Comparison of ENCODE assay signal across 1 cellular context in the genomic region with DNA sequence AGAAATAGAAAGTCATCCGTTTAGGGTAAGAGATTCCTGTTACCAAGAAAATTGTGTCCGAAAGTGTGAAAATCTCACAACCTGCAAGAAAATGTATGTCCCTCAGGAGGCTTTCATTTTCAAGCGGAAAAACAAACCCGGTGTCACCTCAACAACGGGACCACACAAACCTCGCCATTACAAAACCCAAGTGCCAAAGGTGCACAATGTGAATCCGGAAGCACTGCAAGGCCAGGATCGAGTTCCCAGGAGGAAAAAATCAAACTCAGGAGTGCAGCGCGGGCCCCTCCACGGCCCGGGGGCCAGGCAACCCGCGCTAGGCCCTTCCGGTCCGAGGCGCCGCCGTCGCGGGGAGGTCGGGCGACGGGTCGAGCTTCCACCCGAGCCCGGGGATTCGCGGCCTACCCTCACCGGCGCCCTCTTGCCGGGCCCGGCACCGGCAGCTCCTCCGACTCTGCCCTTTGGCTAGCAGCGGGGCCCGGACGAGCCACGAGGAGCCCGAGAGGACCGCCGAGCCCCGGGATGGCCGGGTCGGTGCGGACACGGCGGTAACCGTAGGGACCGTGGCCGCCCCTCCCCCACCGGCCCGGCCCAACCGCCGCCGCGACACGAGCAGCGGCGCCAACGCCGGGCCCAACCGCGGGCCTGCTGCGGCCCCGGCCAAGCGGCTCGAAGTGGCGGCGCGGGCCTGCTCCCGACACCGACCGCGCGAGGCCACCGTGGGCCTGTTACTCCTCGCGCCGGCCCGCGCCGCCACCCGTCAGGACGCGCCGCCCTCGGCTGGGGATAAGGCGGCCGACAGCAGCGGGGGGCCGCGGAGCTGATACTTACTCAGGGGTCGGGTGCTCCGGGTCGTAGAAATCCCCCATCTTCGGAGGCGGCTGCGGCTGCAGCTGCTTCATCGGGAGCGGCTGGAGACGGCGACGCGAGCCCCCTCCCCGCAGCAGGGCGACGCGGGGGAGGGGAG.
TF ChIP-seq lines count a peak whose summit lies in the region.

No MANE protein-coding gene starts in this region.

TF ChIP-seq in H1, 55 proteins besides CTCF, POLR2A, EP300 and RAD21 (continued from another document):
- TF ChIP-seq, protein P1, sequence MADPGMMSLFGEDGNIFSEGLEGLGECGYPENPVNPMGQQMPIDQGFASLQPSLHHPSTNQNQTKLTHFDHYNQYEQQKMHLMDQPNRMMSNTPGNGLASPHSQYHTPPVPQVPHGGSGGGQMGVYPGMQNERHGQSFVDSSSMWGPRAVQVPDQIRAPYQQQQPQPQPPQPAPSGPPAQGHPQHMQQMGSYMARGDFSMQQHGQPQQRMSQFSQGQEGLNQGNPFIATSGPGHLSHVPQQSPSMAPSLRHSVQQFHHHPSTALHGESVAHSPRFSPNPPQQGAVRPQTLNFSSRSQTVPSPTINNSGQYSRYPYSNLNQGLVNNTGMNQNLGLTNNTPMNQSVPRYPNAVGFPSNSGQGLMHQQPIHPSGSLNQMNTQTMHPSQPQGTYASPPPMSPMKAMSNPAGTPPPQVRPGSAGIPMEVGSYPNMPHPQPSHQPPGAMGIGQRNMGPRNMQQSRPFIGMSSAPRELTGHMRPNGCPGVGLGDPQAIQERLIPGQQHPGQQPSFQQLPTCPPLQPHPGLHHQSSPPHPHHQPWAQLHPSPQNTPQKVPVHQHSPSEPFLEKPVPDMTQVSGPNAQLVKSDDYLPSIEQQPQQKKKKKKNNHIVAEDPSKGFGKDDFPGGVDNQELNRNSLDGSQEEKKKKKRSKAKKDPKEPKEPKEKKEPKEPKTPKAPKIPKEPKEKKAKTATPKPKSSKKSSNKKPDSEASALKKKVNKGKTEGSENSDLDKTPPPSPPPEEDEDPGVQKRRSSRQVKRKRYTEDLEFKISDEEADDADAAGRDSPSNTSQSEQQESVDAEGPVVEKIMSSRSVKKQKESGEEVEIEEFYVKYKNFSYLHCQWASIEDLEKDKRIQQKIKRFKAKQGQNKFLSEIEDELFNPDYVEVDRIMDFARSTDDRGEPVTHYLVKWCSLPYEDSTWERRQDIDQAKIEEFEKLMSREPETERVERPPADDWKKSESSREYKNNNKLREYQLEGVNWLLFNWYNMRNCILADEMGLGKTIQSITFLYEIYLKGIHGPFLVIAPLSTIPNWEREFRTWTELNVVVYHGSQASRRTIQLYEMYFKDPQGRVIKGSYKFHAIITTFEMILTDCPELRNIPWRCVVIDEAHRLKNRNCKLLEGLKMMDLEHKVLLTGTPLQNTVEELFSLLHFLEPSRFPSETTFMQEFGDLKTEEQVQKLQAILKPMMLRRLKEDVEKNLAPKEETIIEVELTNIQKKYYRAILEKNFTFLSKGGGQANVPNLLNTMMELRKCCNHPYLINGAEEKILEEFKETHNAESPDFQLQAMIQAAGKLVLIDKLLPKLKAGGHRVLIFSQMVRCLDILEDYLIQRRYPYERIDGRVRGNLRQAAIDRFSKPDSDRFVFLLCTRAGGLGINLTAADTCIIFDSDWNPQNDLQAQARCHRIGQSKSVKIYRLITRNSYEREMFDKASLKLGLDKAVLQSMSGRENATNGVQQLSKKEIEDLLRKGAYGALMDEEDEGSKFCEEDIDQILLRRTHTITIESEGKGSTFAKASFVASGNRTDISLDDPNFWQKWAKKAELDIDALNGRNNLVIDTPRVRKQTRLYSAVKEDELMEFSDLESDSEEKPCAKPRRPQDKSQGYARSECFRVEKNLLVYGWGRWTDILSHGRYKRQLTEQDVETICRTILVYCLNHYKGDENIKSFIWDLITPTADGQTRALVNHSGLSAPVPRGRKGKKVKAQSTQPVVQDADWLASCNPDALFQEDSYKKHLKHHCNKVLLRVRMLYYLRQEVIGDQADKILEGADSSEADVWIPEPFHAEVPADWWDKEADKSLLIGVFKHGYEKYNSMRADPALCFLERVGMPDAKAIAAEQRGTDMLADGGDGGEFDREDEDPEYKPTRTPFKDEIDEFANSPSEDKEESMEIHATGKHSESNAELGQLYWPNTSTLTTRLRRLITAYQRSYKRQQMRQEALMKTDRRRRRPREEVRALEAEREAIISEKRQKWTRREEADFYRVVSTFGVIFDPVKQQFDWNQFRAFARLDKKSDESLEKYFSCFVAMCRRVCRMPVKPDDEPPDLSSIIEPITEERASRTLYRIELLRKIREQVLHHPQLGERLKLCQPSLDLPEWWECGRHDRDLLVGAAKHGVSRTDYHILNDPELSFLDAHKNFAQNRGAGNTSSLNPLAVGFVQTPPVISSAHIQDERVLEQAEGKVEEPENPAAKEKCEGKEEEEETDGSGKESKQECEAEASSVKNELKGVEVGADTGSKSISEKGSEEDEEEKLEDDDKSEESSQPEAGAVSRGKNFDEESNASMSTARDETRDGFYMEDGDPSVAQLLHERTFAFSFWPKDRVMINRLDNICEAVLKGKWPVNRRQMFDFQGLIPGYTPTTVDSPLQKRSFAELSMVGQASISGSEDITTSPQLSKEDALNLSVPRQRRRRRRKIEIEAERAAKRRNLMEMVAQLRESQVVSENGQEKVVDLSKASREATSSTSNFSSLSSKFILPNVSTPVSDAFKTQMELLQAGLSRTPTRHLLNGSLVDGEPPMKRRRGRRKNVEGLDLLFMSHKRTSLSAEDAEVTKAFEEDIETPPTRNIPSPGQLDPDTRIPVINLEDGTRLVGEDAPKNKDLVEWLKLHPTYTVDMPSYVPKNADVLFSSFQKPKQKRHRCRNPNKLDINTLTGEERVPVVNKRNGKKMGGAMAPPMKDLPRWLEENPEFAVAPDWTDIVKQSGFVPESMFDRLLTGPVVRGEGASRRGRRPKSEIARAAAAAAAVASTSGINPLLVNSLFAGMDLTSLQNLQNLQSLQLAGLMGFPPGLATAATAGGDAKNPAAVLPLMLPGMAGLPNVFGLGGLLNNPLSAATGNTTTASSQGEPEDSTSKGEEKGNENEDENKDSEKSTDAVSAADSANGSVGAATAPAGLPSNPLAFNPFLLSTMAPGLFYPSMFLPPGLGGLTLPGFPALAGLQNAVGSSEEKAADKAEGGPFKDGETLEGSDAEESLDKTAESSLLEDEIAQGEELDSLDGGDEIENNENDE (IDR thresholded peaks at IDR 0.05; ENCODE audit: insufficient replicate concordance, low read length): no peak
- no peak for TF ChIP-seq KDM4A (IDR thresholded peaks at IDR 0.05; ENCODE audit: low read depth, low read length, severe bottlenecking)
- TF ChIP-seq NRF1 (IDR thresholded peaks at IDR 0.05; ENCODE audit: low read depth, low read length): no peak
- TF ChIP-seq FOSL1 (IDR thresholded peaks at IDR 0.05; ENCODE audit: insufficient read depth, low read depth, low read length): no peak
- TF ChIP-seq SRF (IDR thresholded peaks at IDR 0.05; ENCODE audit: low read depth, low read length): no peak
- no peak for TF ChIP-seq EZH2 (IDR thresholded peaks at IDR 0.05; ENCODE audit: low read depth, low read length, severe bottlenecking)
- TF ChIP-seq RXRA (IDR thresholded peaks at IDR 0.05; ENCODE audit: insufficient read depth, low read depth, low read length): no peak
- no peak for TF ChIP-seq RNF2 (IDR thresholded peaks at IDR 0.05; ENCODE audit: borderline replicate concordance, low read depth, low read length, missing control alignments, poor library complexity, severe bottlenecking)
- no peak for TF ChIP-seq CREB1 (IDR thresholded peaks at IDR 0.05)
- TF ChIP-seq, protein P2, sequence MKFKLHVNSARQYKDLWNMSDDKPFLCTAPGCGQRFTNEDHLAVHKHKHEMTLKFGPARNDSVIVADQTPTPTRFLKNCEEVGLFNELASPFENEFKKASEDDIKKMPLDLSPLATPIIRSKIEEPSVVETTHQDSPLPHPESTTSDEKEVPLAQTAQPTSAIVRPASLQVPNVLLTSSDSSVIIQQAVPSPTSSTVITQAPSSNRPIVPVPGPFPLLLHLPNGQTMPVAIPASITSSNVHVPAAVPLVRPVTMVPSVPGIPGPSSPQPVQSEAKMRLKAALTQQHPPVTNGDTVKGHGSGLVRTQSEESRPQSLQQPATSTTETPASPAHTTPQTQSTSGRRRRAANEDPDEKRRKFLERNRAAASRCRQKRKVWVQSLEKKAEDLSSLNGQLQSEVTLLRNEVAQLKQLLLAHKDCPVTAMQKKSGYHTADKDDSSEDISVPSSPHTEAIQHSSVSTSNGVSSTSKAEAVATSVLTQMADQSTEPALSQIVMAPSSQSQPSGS (IDR thresholded peaks at IDR 0.05; ENCODE audit: low read length): no peak
- peak; percentile 61 for TF ChIP-seq CHD1 (IDR thresholded peaks at IDR 0.05; ENCODE audit: low read depth, low read length)
- TF ChIP-seq ZNF274 (IDR thresholded peaks at IDR 0.05; ENCODE audit: borderline replicate concordance, extremely low read depth, low read length): no peak
- TF ChIP-seq ASH2L (IDR thresholded peaks at IDR 0.05; ENCODE audit: low read length): peak; percentile 75
- TF ChIP-seq BRCA1 (IDR thresholded peaks at IDR 0.05; ENCODE audit: low read depth, low read length): no peak
- TF ChIP-seq PHF8 (conservative IDR thresholded peaks at IDR 0.05; ENCODE audit: low read depth, low read length): peak; percentile 95
- TF ChIP-seq CTBP2 (IDR thresholded peaks at IDR 0.05; ENCODE audit: borderline replicate concordance, insufficient read depth, insufficient read length, low read length): no peak
- no peak for TF ChIP-seq POU5F1 (IDR thresholded peaks at IDR 0.05; ENCODE audit: low read depth, low read length)
- TF ChIP-seq CEBPB (IDR thresholded peaks at IDR 0.05; ENCODE audit: low read depth, low read length): 0 out of 2 replicates have a peak, but pooled peaks have one; percentile 1
- TF ChIP-seq RBBP5 (IDR thresholded peaks at IDR 0.05; ENCODE audit: borderline replicate concordance, low read depth, low read length): peak; percentile 60
- TF ChIP-seq JUND (IDR thresholded peaks at IDR 0.05; ENCODE audit: low read length): no peak
- TF ChIP-seq TBP (IDR thresholded peaks at IDR 0.05; ENCODE audit: low read depth, low read length): no peak
- TF ChIP-seq EGR1 (IDR thresholded peaks at IDR 0.05; ENCODE audit: borderline replicate concordance, low read depth, low read length): no peak
- no peak for TF ChIP-seq HDAC2 (IDR thresholded peaks at IDR 0.05; ENCODE audit: borderline replicate concordance in 1 of 2, low read depth in 2 of 2, low read length in 2 of 2)
- TF ChIP-seq KDM1A (IDR thresholded peaks at IDR 0.05; ENCODE audit: borderline replicate concordance, low read length): no peak
- TF ChIP-seq TAF1 (IDR thresholded peaks at IDR 0.05; ENCODE audit: low read depth, low read length): peak; percentile 52; the same call in 1 of the 2 replicates
- TF ChIP-seq, protein P3, sequence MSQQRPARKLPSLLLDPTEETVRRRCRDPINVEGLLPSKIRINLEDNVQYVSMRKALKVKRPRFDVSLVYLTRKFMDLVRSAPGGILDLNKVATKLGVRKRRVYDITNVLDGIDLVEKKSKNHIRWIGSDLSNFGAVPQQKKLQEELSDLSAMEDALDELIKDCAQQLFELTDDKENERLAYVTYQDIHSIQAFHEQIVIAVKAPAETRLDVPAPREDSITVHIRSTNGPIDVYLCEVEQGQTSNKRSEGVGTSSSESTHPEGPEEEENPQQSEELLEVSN (IDR thresholded peaks at IDR 0.05): no peak
- TF ChIP-seq SP2 (IDR thresholded peaks at IDR 0.05; ENCODE audit: low read length): no peak
